In the genomic region with DNA sequence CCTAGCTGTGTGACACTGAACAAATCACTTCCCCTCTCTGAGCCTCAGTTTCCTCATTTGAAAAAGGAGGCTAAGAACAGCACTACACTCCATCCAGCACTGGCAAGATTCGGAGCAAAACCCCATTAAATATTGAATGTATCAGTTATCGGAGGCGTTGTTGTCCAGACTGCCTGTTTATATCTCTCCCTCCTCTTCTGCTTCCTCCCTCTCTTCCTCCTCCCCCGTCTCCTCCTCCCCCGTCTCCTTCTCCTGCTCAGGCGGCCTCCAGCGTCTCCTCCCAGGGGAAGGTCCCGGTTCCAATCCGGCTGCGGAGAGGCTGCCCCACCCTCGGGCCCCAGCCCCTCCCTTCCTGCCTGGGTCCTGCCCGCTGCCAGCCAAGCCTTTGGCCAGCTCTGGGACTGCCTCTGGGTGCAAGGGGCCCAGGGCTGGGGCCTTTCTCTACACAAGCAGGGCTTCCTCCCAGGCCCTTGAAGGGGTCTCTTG, we compare ENCODE assay signal across 8 cellular contexts. TPM values are rescaled to one million over a fixed set of nuclear protein-coding genes. Genes with fewer than 3 reads are reported as not detected.
A peak's percentile ranks its signal among the peaks of the same experiment; 100 is the strongest.
DNase-seq lines count a peak whose midpoint lies in the region; ATAC-seq, FAIRE-seq and TF ChIP-seq lines count a peak whose summit lies in the region.

No MANE protein-coding gene starts in this region.

- no peak for TF ChIP-seq CTCF in VCaP (conservative IDR thresholded peaks at IDR 0.05)

- peak overlapping the region; percentile 46; the same call in 1 of the 2 replicates for H3K27ac ChIP-seq in VCaP

- intact Hi-C loops in head of caudate nucleus (cut with DNase I) (loop anchor here (5.0 kb wide), 1 partner anchor 46 kb away; the partner anchor contains the start of gene PRR12), posterior vena cava (cut with DNase I) (loop anchor here (5.0 kb wide), 1 partner anchor 46 kb away; the partner anchor contains the start of gene PRR12 (in 2 of the 2))

- FAIRE-seq in H54 (lab: Jason Lieb, UNC): no peak

- peak; percentile 75 for DNase-seq in 8988T
- peak; percentile 93 for DNase-seq in H54 (ENCODE audit: insufficient read length, low spot score)
- peak in 33 of 42 donors; percentile 20 to 70 (median 41) for DNase-seq in head of caudate nucleus
- peak; percentile 95 for DNase-seq in posterior vena cava (ENCODE audit: low spot score)
- no peak for DNase-seq in SHP77 treated with DMSO at 0.1 percent for 48 hours (lab: John Stamatoyannopoulos, UW)
- no peak for DNase-seq in activated CD4-positive, alpha-beta T cell treated with anti-CD3 and anti-CD28 coated beads, Interleukin-2, amount 50 U/mL, for 48 hours

- TF ChIP-seq POLR2A in H54 (IDR thresholded peaks at IDR 0.05; ENCODE audit: low read depth, low read length): 0 out of 2 replicates have a peak, but pooled peaks have one; percentile 28

- ATAC-seq in HG02870 (IDR thresholded peaks at IDR 0.05; ENCODE audit: unreplicated experiment): no peak

RNA-seq across cellular contexts. Expression of gene RRAS, which starts 2.0 kb away (rescaled TPM):
- total RNA-seq in posterior vena cava: 100 to 1,000 TPM; 124 to 173 TPM

RNA-seq across cellular contexts. Expression of gene SCAF1, which starts 4.1 kb away (rescaled TPM):
- 10 to 100 TPM; 43.5 to 55.1 TPM for total RNA-seq in posterior vena cava

RNA-seq across cellular contexts. Expression of gene IRF3, which starts 27.7 kb away (rescaled TPM):
- total RNA-seq in posterior vena cava: 10 to 100 TPM; 40.6 to 50.9 TPM

RNA-seq across cellular contexts. Expression of gene BCL2L12, which starts 27.8 kb away (rescaled TPM):
- 1 to 10 TPM; 8.5 to 9.3 TPM for total RNA-seq in posterior vena cava

RNA-seq across cellular contexts. Expression of gene PRMT1, which starts 39.2 kb away (rescaled TPM):
- total RNA-seq in posterior vena cava: 10 to 100 TPM; 79.1 to 91.5 TPM

Comparison
In these comparisons a context has a peak if more than half of its experiments do, and no peak if none do; other contexts are left out.
1. DNase-seq: peak in 8988T (single experiment), H54 (single experiment), head of caudate nucleus (33 of 42) and posterior vena cava (single experiment); none in SHP77 treated with DMSO at 0.1 percent for 48 hours (single experiment) and activated CD4-positive, alpha-beta T cell treated with anti-CD3 and anti-CD28 coated beads, Interleukin-2, amount 50 U/mL, for 48 hours (0 of 2).